9 cellular contexts compared by ENCODE assay signal in genomic region chr12:118190266-118190665, GRCh38. TPM values are rescaled to one million over a fixed set of nuclear protein-coding genes. Genes with fewer than 3 reads are reported as not detected.
A peak's percentile ranks its signal among the peaks of the same experiment; 100 is the strongest.
DNase-seq lines count a peak whose midpoint lies in the region; ATAC-seq and TF ChIP-seq lines count a peak whose summit lies in the region.
"Had no signal": no experiment of that assay in that cellular context is flagged by ENCODE, and none has a peak within 500 bp of the region (broad histone marks: within the 10 kb centered on the region; RNA-seq: fewer than 3 reads in every experiment).

No MANE protein-coding gene starts in this region.

- DNase-seq in AG08395 (ENCODE audit: low spot score) (peak; percentile 18), NCI-H748 treated with DMSO at 0.1 percent for 48 hours (lab: John Stamatoyannopoulos, UW) (peak; percentile 44), nephron progenitor cell (no peak), DMS53 treated with DMSO at 0.1 percent for 48 hours (lab: John Stamatoyannopoulos, UW; ENCODE audit: unreplicated experiment) (no peak), activated gamma-delta T cell (lab: John Stamatoyannopoulos, UW) (no peak)
- DNase-seq: activated CD4-positive, alpha-beta T cell treated with anti-CD3 and anti-CD28 coated beads, Interleukin-2, amount 50 U/mL, for 48 hours had no signal

- no peaks in the 10 kb centered on the region for H3K36me3 Mint-ChIP-seq in nephron progenitor cell (ENCODE audit: low read depth)

- H3K4me1 Mint-ChIP-seq in nephron progenitor cell = peaks cover 32% of the 10 kb centered on the region

- H3K9me3 Mint-ChIP-seq in nephron progenitor cell = no peaks in the 10 kb centered on the region

- H3K27ac Mint-ChIP-seq in nephron progenitor cell = peak overlapping the region; percentile 96

- H3K4me3 Mint-ChIP-seq in nephron progenitor cell = peak overlapping the region; percentile 76

- TF ChIP-seq CTCF in nephron progenitor cell (IDR thresholded peaks at IDR 0.05) = no peak

- peaks cover 3% of the 10 kb centered on the region for H3K27me3 Mint-ChIP-seq in nephron progenitor cell (ENCODE audit: low read depth, poor library complexity)

- peak; percentile 45 for ATAC-seq in esophagus mucosa
- ATAC-seq in GM21786 (IDR thresholded peaks at IDR 0.05; ENCODE audit: unreplicated experiment) = no peak
- no peak for ATAC-seq in HG02938 (IDR thresholded peaks at IDR 0.05; ENCODE audit: unreplicated experiment)

RNA-seq across cellular contexts. Expression of gene PEBP1, which starts 54.3 kb away (rescaled TPM):
- 142 TPM for total RNA-seq in esophagus mucosa

Comparison
In these comparisons a context has a peak if more than half of its experiments do, and no peak if none do; other contexts are left out.
1. DNase-seq: peak in AG08395 (single experiment) and NCI-H748 treated with DMSO at 0.1 percent for 48 hours (single experiment); none in nephron progenitor cell (single experiment), DMS53 treated with DMSO at 0.1 percent for 48 hours (single experiment) and activated gamma-delta T cell (single experiment).